ENCODE assay signal across 8 cellular contexts in genomic region chr22:50305658-50306566, GRCh38. TPM values are rescaled to one million over a fixed set of nuclear protein-coding genes. Genes with fewer than 3 reads are reported as not detected.
DNase-seq lines count a peak whose midpoint lies in the region; ATAC-seq and TF ChIP-seq lines count a peak whose summit lies in the region.

No MANE protein-coding gene starts in this region.

- no peak overlapping the region for H3K9ac ChIP-seq in iPS-15b (ENCODE audit: low read depth, low read length)

- POLR2A ChIA-PET in HEK293T (lab: Yijun Ruan, JAX) = interaction anchor here (1.0 to 1.9 kb wide), 3 partner anchors 20 to 45 kb away, joined by 4 to 9 read pairs (median 6); partner anchors contain the start of gene MAPK12

- H3K9me3 ChIP-seq in iPS-15b (ENCODE audit: control insufficient read depth, insufficient read depth, low read length) (no peaks in the 10 kb centered on the region), sigmoid colon (no peaks in the 10 kb centered on the region)

- H3K36me3 ChIP-seq in iPS-15b (ENCODE audit: control insufficient read depth, insufficient read depth, low read length) = peaks cover 4% of the 10 kb centered on the region
- H3K36me3 ChIP-seq in sigmoid colon = no peaks in the 10 kb centered on the region

- DNase-seq in DMS53 (lab: John Stamatoyannopoulos, UW) = peak; percentile 96
- peak; percentile 76 for DNase-seq in NOMO-1 treated with DMSO at 0.1 percent for 48 hours (lab: John Stamatoyannopoulos, UW; ENCODE audit: unreplicated experiment)
- DNase-seq in brain pericyte (ENCODE audit: low read depth, low spot score) = peak; percentile 53
- DNase-seq in sigmoid colon = peak; percentile 93
- DNase-seq in NK-92 treated with Interleukin-12 subunit alpha and Interleukin-12 subunit beta, amount 100 ng/mL, for 24 hours (lab: John Stamatoyannopoulos, UW) = no peak
- DNase-seq in HEK293T (ENCODE audit: extremely low spot score) = no peak

- H3K4me3 ChIP-seq in iPS-15b (ENCODE audit: low read depth, low read length) (peak overlapping the region; percentile 61), sigmoid colon (peak overlapping the region; percentile 66 to 83 (median 80))

- CTCF ChIA-PET in HEK293T (lab: Yijun Ruan, JAX) = no interaction called here

- H3K27me3 ChIP-seq in iPS-15b (ENCODE audit: control insufficient read depth, insufficient read depth, low read length) = no peaks in the 10 kb centered on the region
- no peaks in the 10 kb centered on the region for H3K27me3 ChIP-seq in sigmoid colon

- 3 to 17% methylated on average over 26 of the region's 26 CpGs for WGBS in sigmoid colon, 2 donors

- peak; percentile 34 for ATAC-seq in HG02763 (IDR thresholded peaks at IDR 0.05; ENCODE audit: unreplicated experiment)

- peak in 1 of 2 donors; percentile 42 for TF ChIP-seq POLR2A in sigmoid colon (IDR thresholded peaks at IDR 0.05)

- peak overlapping the region; percentile 89 to 96 (median 90) for H3K27ac ChIP-seq in sigmoid colon

- H3K4me1 ChIP-seq in iPS-15b (ENCODE audit: control insufficient read depth, insufficient read depth, low read length) = peaks cover 3% of the 10 kb centered on the region
- peaks cover 3 to 81% (median 70%) of the 10 kb centered on the region in 4 donors for H3K4me1 ChIP-seq in sigmoid colon

- TF ChIP-seq EP300 in sigmoid colon (IDR thresholded peaks at IDR 0.05) = no peak

- TF ChIP-seq CTCF in sigmoid colon (IDR thresholded peaks at IDR 0.05) = no peak

- intact Hi-C loops in sigmoid colon (cut with DNase I) = loop anchor here (2.0 kb wide), 1 partner anchor 21 kb away; the partner anchor contains the start of gene DENND6B

TF ChIP-seq in HEK293T, 16 proteins besides CTCF, POLR2A, EP300 and RAD21:
- TF ChIP-seq CTBP1 (IDR thresholded peaks at IDR 0.05; ENCODE audit: borderline replicate concordance) (no peak), ARNT (IDR thresholded peaks at IDR 0.05) (no peak), L3MBTL2 (conservative IDR thresholded peaks at IDR 0.05) (no peak), SP1 (IDR thresholded peaks at IDR 0.05) (no peak), BHLHE40 (IDR thresholded peaks at IDR 0.05; ENCODE audit: borderline replicate concordance) (no peak), FOXM1 (IDR thresholded peaks at IDR 0.05; ENCODE audit: borderline replicate concordance) (no peak), TARDBP (IDR thresholded peaks at IDR 0.05) (no peak), NFRKB (IDR thresholded peaks at IDR 0.05) (no peak), FOXK2 (IDR thresholded peaks at IDR 0.05) (no peak), ZNF384 (IDR thresholded peaks at IDR 0.05) (no peak), ELF4 (IDR thresholded peaks at IDR 0.05) (no peak), PKNOX1 (IDR thresholded peaks at IDR 0.05) (no peak), FOXA1 (IDR thresholded peaks at IDR 0.05) (no peak), HDGF (IDR thresholded peaks at IDR 0.05; ENCODE audit: borderline replicate concordance) (no peak), SUZ12 (IDR thresholded peaks at IDR 0.05) (no peak)

RNA-seq across cellular contexts. Expression of gene PLXNB2, which starts 1.5 kb away (rescaled TPM):
- 100 to 1,000 TPM in 1 of 4 donors, 10 to 100 TPM in 3; 60.4 to 150 (median 68.7) TPM for total RNA-seq in sigmoid colon
- 100 to 1,000 TPM in 1 of 3 donors, 10 to 100 TPM in 2; 18.6 to 142 (median 35.8) TPM for polyA plus RNA-seq in sigmoid colon

RNA-seq across cellular contexts. Expression of gene DENND6B, which starts 20.9 kb away (rescaled TPM):
- 1 to 10 TPM; 2.1 to 7.2 (median 2.8) TPM for total RNA-seq in sigmoid colon
- 1 to 10 TPM in 2 of 3 donors, under 1 TPM in 1; 0.69 to 4.4 (median 1.2) TPM for polyA plus RNA-seq in sigmoid colon

RNA-seq across cellular contexts. Expression of gene MAPK11, which starts 35.7 kb away (rescaled TPM):
- 1 to 10 TPM in 3 of 4 donors, under 1 TPM in 1; 0.82 to 6.6 (median 4.5) TPM for total RNA-seq in sigmoid colon
- 1 to 10 TPM in 2 of 3 donors, under 1 TPM in 1; 0.23 to 7.3 (median 1.2) TPM for polyA plus RNA-seq in sigmoid colon

RNA-seq across cellular contexts. Expression of gene PPP6R2, which starts 37.2 kb away (rescaled TPM):
- total RNA-seq in sigmoid colon = 10 to 100 TPM; 29.0 to 64.5 (median 43.9) TPM
- 10 to 100 TPM; 15.0 to 57.5 (median 22.4) TPM for polyA plus RNA-seq in sigmoid colon

RNA-seq across cellular contexts. Expression of gene MAPK12, which starts 44.4 kb away (rescaled TPM):
- 1 to 10 TPM; 2.5 to 10.0 (median 6.7) TPM for total RNA-seq in sigmoid colon
- 1 to 10 TPM in 2 of 3 donors, under 1 TPM in 1; 0.60 to 6.0 (median 2.1) TPM for polyA plus RNA-seq in sigmoid colon

Comparison
In these comparisons a context has a peak if more than half of its experiments do, and no peak if none do; other contexts are left out.
1. DNase-seq: peak in DMS53 (single experiment), NOMO-1 treated with DMSO at 0.1 percent for 48 hours (single experiment), brain pericyte (single experiment) and sigmoid colon (single experiment); none in NK-92 treated with Interleukin-12 subunit alpha and Interleukin-12 subunit beta, amount 100 ng/mL, for 24 hours (single experiment) and HEK293T (single experiment).